Comparison of ENCODE assay signal across 8 cellular contexts in genomic region chr3:43996379-43997301, GRCh38.
DNase-seq lines count a peak whose midpoint lies in the region; ATAC-seq and TF ChIP-seq lines count a peak whose summit lies in the region.

No MANE protein-coding gene starts in this region.

- peaks cover 86% of the 10 kb centered on the region for H3K27me3 Mint-ChIP-seq in T-helper 1 cell treated with Interleukin-12 subunit alpha and Interleukin-12 subunit beta and Interleukin-4 antibody, amounts not matched to agents 30 μg/mL and 1 μg/mL, for 36 hours (ENCODE audit: low read depth)
- peaks cover 60 to 77% of the 10 kb centered on the region in 2 donors for H3K27me3 Mint-ChIP-seq in natural killer cell treated with Interleukin-12 subunit alpha and Interleukin-12 subunit beta and Interleukin-15 and Interleukin-18, amount 100 ng/mL, for 72 hours

- no peaks in the 10 kb centered on the region for H3K36me3 ChIP-seq in esophagus muscularis mucosa
- H3K36me3 ChIP-seq in uterus, result no peaks in the 10 kb centered on the region

- TF ChIP-seq POLR2A in esophagus muscularis mucosa (IDR thresholded peaks at IDR 0.05; ENCODE audit: low read depth) (no peak), uterus (IDR thresholded peaks at IDR 0.05) (no peak)

- peak overlapping the region; percentile 46 for H3K27ac Mint-ChIP-seq in T-helper 1 cell treated with Interleukin-12 subunit alpha and Interleukin-12 subunit beta and Interleukin-4 antibody, amounts not matched to agents 30 μg/mL and 1 μg/mL, for 36 hours
- H3K27ac Mint-ChIP-seq in natural killer cell treated with Interleukin-12 subunit alpha and Interleukin-12 subunit beta and Interleukin-15 and Interleukin-18, amount 100 ng/mL, for 72 hours, result no peak overlapping the region

- H3K4me3 ChIP-seq in HFF-Myc (replicated peaks; ENCODE audit: low read depth, low read length), result peak overlapping the region; percentile 26
- H3K4me3 ChIP-seq in esophagus muscularis mucosa, result peak overlapping the region; percentile 19 to 58 (median 43)
- H3K4me3 ChIP-seq in uterus, result no peak overlapping the region

- no peak for TF ChIP-seq EP300 in esophagus muscularis mucosa (IDR thresholded peaks at IDR 0.05)

- DNase-seq in COR-L47 (lab: John Stamatoyannopoulos, UW) (peak; percentile 45), HFF-Myc (ENCODE audit: extremely low read depth, low read depth) (no peak), esophagus muscularis mucosa (ENCODE audit: extremely low spot score) (no peak), NCI-H1694 (lab: John Stamatoyannopoulos, UW) (no peak), SIG-M5 treated with dmso at 0.1 percent for 504 hours (lab: John Stamatoyannopoulos, UW; ENCODE audit: unreplicated experiment) (no peak), uterus (no peak)
- no peak for DNase-seq in natural killer cell treated with Interleukin-12 subunit alpha and Interleukin-12 subunit beta and Interleukin-15 and Interleukin-18, amount 100 ng/mL, for 72 hours (ENCODE audit: low spot score)

- peaks cover 47 to 53% (median 53%) of the 10 kb centered on the region in 4 donors for H3K4me1 ChIP-seq in esophagus muscularis mucosa
- peaks cover 0 to 37% of the 10 kb centered on the region in 2 donors for H3K4me1 ChIP-seq in uterus

- intact Hi-C loops in esophagus muscularis mucosa (cut with DNase I) (no loop called here), uterus (cut with DNase I; ENCODE audit: low total_unique reads) (no loop called here)

- peaks cover 23% of the 10 kb centered on the region for H3K4me1 Mint-ChIP-seq in T-helper 1 cell treated with Interleukin-12 subunit alpha and Interleukin-12 subunit beta and Interleukin-4 antibody, amounts not matched to agents 30 μg/mL and 1 μg/mL, for 36 hours (ENCODE audit: low read depth)
- peaks cover 12 to 20% of the 10 kb centered on the region in 2 donors for H3K4me1 Mint-ChIP-seq in natural killer cell treated with Interleukin-12 subunit alpha and Interleukin-12 subunit beta and Interleukin-15 and Interleukin-18, amount 100 ng/mL, for 72 hours (ENCODE audit: low read depth in 2 of 2)

- peak; percentile 17 for TF ChIP-seq CTCF in HFF-Myc (IDR thresholded peaks at IDR 0.05; ENCODE audit: low read depth, low read length, missing control alignments)
- no peak for TF ChIP-seq CTCF in esophagus muscularis mucosa (IDR thresholded peaks at IDR 0.05)
- TF ChIP-seq CTCF in uterus (IDR thresholded peaks at IDR 0.05), result no peak

- H3K9me3 ChIP-seq in esophagus muscularis mucosa, result peaks cover 0 to 13% (median 1%) of the 10 kb centered on the region in 4 donors
- no peaks in the 10 kb centered on the region for H3K9me3 ChIP-seq in uterus

- no peak overlapping the region for H3K27ac ChIP-seq in esophagus muscularis mucosa (replicated peaks in 1 of 4)
- no peak overlapping the region for H3K27ac ChIP-seq in uterus

- H3K27me3 ChIP-seq in esophagus muscularis mucosa (peaks cover 14 to 100% (median 63%) of the 10 kb centered on the region in 4 donors), uterus (peaks cover 7 to 68% of the 10 kb centered on the region in 2 donors)

- H3K4me3 Mint-ChIP-seq in T-helper 1 cell treated with Interleukin-12 subunit alpha and Interleukin-12 subunit beta and Interleukin-4 antibody, amounts not matched to agents 30 μg/mL and 1 μg/mL, for 36 hours, result peak overlapping the region; percentile 51
- H3K4me3 Mint-ChIP-seq in natural killer cell treated with Interleukin-12 subunit alpha and Interleukin-12 subunit beta and Interleukin-15 and Interleukin-18, amount 100 ng/mL, for 72 hours, result peak overlapping the region; percentile 48

- ATAC-seq in natural killer cell treated with Interleukin-12 subunit alpha and Interleukin-12 subunit beta and Interleukin-15 and Interleukin-18, amount 100 ng/mL, for 72 hours, result peak in 1 of 2 donors; percentile 63

- peaks cover 1% of the 10 kb centered on the region for H3K36me3 Mint-ChIP-seq in T-helper 1 cell treated with Interleukin-12 subunit alpha and Interleukin-12 subunit beta and Interleukin-4 antibody, amounts not matched to agents 30 μg/mL and 1 μg/mL, for 36 hours (ENCODE audit: low read depth)
- H3K36me3 Mint-ChIP-seq in natural killer cell treated with Interleukin-12 subunit alpha and Interleukin-12 subunit beta and Interleukin-15 and Interleukin-18, amount 100 ng/mL, for 72 hours, result no peaks in the 10 kb centered on the region

- H3K9me3 Mint-ChIP-seq in T-helper 1 cell treated with Interleukin-12 subunit alpha and Interleukin-12 subunit beta and Interleukin-4 antibody, amounts not matched to agents 30 μg/mL and 1 μg/mL, for 36 hours, result peaks cover 4% of the 10 kb centered on the region
- H3K9me3 Mint-ChIP-seq in natural killer cell treated with Interleukin-12 subunit alpha and Interleukin-12 subunit beta and Interleukin-15 and Interleukin-18, amount 100 ng/mL, for 72 hours, result no peaks in the 10 kb centered on the region

- 1% methylated on average over 38 of the region's 71 CpGs for WGBS in esophagus muscularis mucosa

Comparison
In these comparisons a context has a peak if more than half of its experiments do, and no peak if none do; other contexts are left out.
1. H3K4me3 ChIP-seq: peak in HFF-Myc (single experiment) and esophagus muscularis mucosa (4 of 4); none in uterus (0 of 2).